33 cellular contexts compared by ENCODE assay signal in genomic region chr16:1275791-1276579, GRCh38. TPM values are rescaled to one million over a fixed set of nuclear protein-coding genes. Genes with fewer than 3 reads are reported as not detected.
"Had no signal": no experiment of that assay in that cellular context is flagged by ENCODE, and none has a peak within 500 bp of the region (broad histone marks: within the 10 kb centered on the region; RNA-seq: fewer than 3 reads in every experiment).

No MANE protein-coding gene starts in this region.

- H3K27me3 ChIP-seq: body of pancreas, hepatocyte, ovary, right lobe of liver had no signal

- H3K4me3 ChIP-seq: body of pancreas, coronary artery, dorsolateral prefrontal cortex, gastroesophageal sphincter, hepatocyte, ovary, right lobe of liver, skin epidermis, tibial nerve had no signal

- H3K4me1 Mint-ChIP-seq: activated B cell treated with CpG ODN at 0.5 μM for 24 hours had no signal

- H3K36me3 ChIP-seq: gastroesophageal sphincter, neutrophil, ovary, right lobe of liver, tibial nerve had no signal

- H3K4me3 Mint-ChIP-seq: activated B cell treated with CpG ODN at 0.5 μM for 24 hours; activated CD4-positive, alpha-beta T cell treated with anti-CD3 and anti-CD28 coated beads for 36 hours; activated naive CD8-positive, alpha-beta T cell; activated T-cell treated with anti-CD3 and anti-CD28 coated beads, Interleukin-2, amount 50 U/mL, for 72 hours; stimulated activated naive B cell treated with anti-CD40 and anti-IgM and Interleukin-4, amounts not matched to agents 10 μg/mL and 1 μg/mL and 100 μg/mL, for 72 hours; T-helper 2 cell treated with Interferon-gamma antibody and Interleukin-4, amounts not matched to agents 5 μg/mL and 100 μg/mL, for 36 hours had no signal

- H3K27ac Mint-ChIP-seq: activated B cell treated with CpG ODN at 0.5 μM for 24 hours; activated CD4-positive, alpha-beta T cell treated with anti-CD3 and anti-CD28 coated beads for 36 hours; activated naive CD8-positive, alpha-beta T cell; activated T-cell treated with anti-CD3 and anti-CD28 coated beads, Interleukin-2, amount 50 U/mL, for 72 hours; naive thymus-derived CD4-positive, alpha-beta T cell; progenitor cell of endocrine pancreas; stimulated activated naive B cell treated with anti-CD40 and anti-IgM and Interleukin-4, amounts not matched to agents 10 μg/mL and 1 μg/mL and 100 μg/mL, for 72 hours; T-helper 2 cell treated with Interferon-gamma antibody and Interleukin-4, amounts not matched to agents 5 μg/mL and 100 μg/mL, for 36 hours had no signal

- H3K9me3 Mint-ChIP-seq: activated B cell treated with CpG ODN at 0.5 μM for 24 hours; activated T-cell treated with anti-CD3 and anti-CD28 coated beads, Interleukin-2, amount 50 U/mL, for 72 hours; naive thymus-derived CD4-positive, alpha-beta T cell; stimulated activated naive B cell treated with anti-CD40 and anti-IgM and Interleukin-4, amounts not matched to agents 10 μg/mL and 1 μg/mL and 100 μg/mL, for 72 hours; T-helper 2 cell treated with Interferon-gamma antibody and Interleukin-4, amounts not matched to agents 5 μg/mL and 100 μg/mL, for 36 hours had no signal

- ATAC-seq: activated CD4-positive, alpha-beta T cell treated with anti-CD3 and anti-CD28 coated beads for 36 hours; activated T-cell treated with anti-CD3 and anti-CD28 coated beads, Interleukin-2, amount 50 U/mL, for 72 hours; body of pancreas; gastroesophageal sphincter; left colon; naive thymus-derived CD4-positive, alpha-beta T cell; right lobe of liver; stimulated activated naive B cell treated with anti-CD40 and anti-IgM and Interleukin-4, amounts not matched to agents 10 μg/mL and 1 μg/mL and 100 μg/mL, for 72 hours had no signal

- DNase-seq: activated B cell treated with CpG ODN at 0.5 μM for 24 hours; activated CD4-positive, alpha-beta T cell treated with anti-CD3 and anti-CD28 coated beads for 36 hours; activated naive CD4-positive, alpha-beta T cell treated with Interleukin-2 at 50 U/mL for 16 hours; activated T-cell treated with anti-CD3 and anti-CD28 coated beads for 4 hours; activated T-cell treated with anti-CD3 and anti-CD28 coated beads, Interleukin-2, amount 50 U/mL, for 72 hours; anterior cingulate cortex; body of pancreas; cerebellar nuclear complex; dorsolateral prefrontal cortex; effector memory CD4-positive, alpha-beta T cell; left colon; mammary epithelial cell; naive thymus-derived CD4-positive, alpha-beta T cell; ovary; right lobe of liver; stimulated activated CD4-positive, alpha-beta T cell treated with anti-CD3 and anti-CD28 coated beads, Interleukin-12 subunit alpha, Interleukin-12 subunit beta, amount 100 ng/mL, for 4 hours; stimulated activated CD4-positive, alpha-beta T cell treated with anti-CD3 and anti-CD28 coated beads, Interleukin-4, amount 100 ng/mL, for 4 hours; stimulated activated CD8-positive, alpha-beta memory T cell treated with anti-CD3 and anti-CD28 coated beads, Interleukin-4, amount 100 ng/mL, for 48 hours; stimulated activated naive B cell treated with anti-CD40 and anti-IgM and Interleukin-4, amounts not matched to agents 10 μg/mL and 1 μg/mL and 100 μg/mL, for 72 hours; T-helper 1 cell had no signal

- H3K36me3 Mint-ChIP-seq: activated naive CD8-positive, alpha-beta T cell; naive thymus-derived CD4-positive, alpha-beta T cell; stimulated activated naive B cell treated with anti-CD40 and anti-IgM and Interleukin-4, amounts not matched to agents 10 μg/mL and 1 μg/mL and 100 μg/mL, for 72 hours had no signal

RNA-seq across cellular contexts. Expression of gene TPSD1, which starts 20.1 kb away (rescaled TPM):
- total RNA-seq: activated B cell treated with CpG ODN at 0.5 μM for 24 hours; activated CD4-positive, alpha-beta T cell treated with anti-CD3 and anti-CD28 coated beads for 36 hours; activated T-cell treated with anti-CD3 and anti-CD28 coated beads, Interleukin-2, amount 50 U/mL, for 72 hours; hepatocyte; mammary epithelial cell; naive thymus-derived CD4-positive, alpha-beta T cell; progenitor cell of endocrine pancreas; renal cortical epithelial cell; right lobe of liver; temporal lobe had no signal

RNA-seq across cellular contexts. Expression of gene TPSAB1, which starts 35.5 kb away (rescaled TPM):
- total RNA-seq: activated B cell treated with CpG ODN at 0.5 μM for 24 hours; activated CD4-positive, alpha-beta T cell treated with anti-CD3 and anti-CD28 coated beads for 36 hours; hepatocyte; mammary epithelial cell; progenitor cell of endocrine pancreas; renal cortical epithelial cell; temporal lobe had no signal

RNA-seq across cellular contexts. Expression of gene TPSB2, which starts 46.0 kb away (rescaled TPM):
- total RNA-seq: activated B cell treated with CpG ODN at 0.5 μM for 24 hours; activated CD4-positive, alpha-beta T cell treated with anti-CD3 and anti-CD28 coated beads for 36 hours; hepatocyte; mammary epithelial cell; progenitor cell of endocrine pancreas; renal cortical epithelial cell; temporal lobe had no signal

RNA-seq across cellular contexts. Expression of gene TPSG1, which starts 50.9 kb away (rescaled TPM):
- total RNA-seq: activated B cell treated with CpG ODN at 0.5 μM for 24 hours; activated CD4-positive, alpha-beta T cell treated with anti-CD3 and anti-CD28 coated beads for 36 hours; body of pancreas; dorsolateral prefrontal cortex; liver; mammary epithelial cell; naive thymus-derived CD4-positive, alpha-beta T cell; progenitor cell of endocrine pancreas; renal cortical epithelial cell; temporal lobe; urinary bladder had no signal
